Comparison of ENCODE assay signal across 29 cellular contexts in genomic region chr9:93823245-93824072, GRCh38.
"Had no signal": no experiment of that assay in that cellular context is flagged by ENCODE, and none has a peak within 500 bp of the region (broad histone marks: within the 10 kb centered on the region; RNA-seq: fewer than 3 reads in every experiment).

No MANE protein-coding gene starts in this region.

- H3K9me3 ChIP-seq: adrenal gland, body of pancreas, lower lobe of right lung, right lobe of liver, thoracic aorta, vagina had no signal

- H3K27me3 ChIP-seq: body of pancreas, vagina had no signal

- H3K9ac ChIP-seq: neural progenitor cell had no signal

- H3K4me1 ChIP-seq: adrenal gland had no signal

- H3K4me3 ChIP-seq: adrenal gland, body of pancreas, coronary artery, dorsolateral prefrontal cortex, lower lobe of right lung, neural progenitor cell, right lobe of liver, thoracic aorta, vagina had no signal

- H3K27ac ChIP-seq: adrenal gland, body of pancreas, coronary artery, dorsolateral prefrontal cortex, lower lobe of right lung, neural progenitor cell, right lobe of liver, thoracic aorta, vagina, VCaP had no signal

- H3K4me3 Mint-ChIP-seq: activated naive CD4-positive, alpha-beta T cell treated with anti-CD3 and anti-CD28 coated beads for 36 hours; activated naive CD8-positive, alpha-beta T cell treated with anti-CD3 and anti-CD28 coated beads for 36 hours; activated T-helper 1 cell treated with anti-CD3 and anti-CD28 coated beads, Interleukin-12 subunit alpha, Interleukin-12 subunit beta, Interleukin-2, Interleukin-4 antibody, amounts not matched to agents 30 ng/mL and 10 ng/mL and 1 ng/mL, durations not matched to agents 14 hours and 24 hours and 36 hours; immature natural killer cell; natural killer cell; neural progenitor cell; stimulated activated naive CD8-positive, alpha-beta T cell treated with anti-CD3 and anti-CD28 coated beads, Interleukin-15, Interleukin-2, amounts not matched to agents 100 ng/mL and 50 ng/mL, for 24 hours; T-helper 2 cell treated with Interferon-gamma antibody and Interleukin-4, amounts not matched to agents 5 μg/mL and 100 μg/mL, for 36 hours; type B pancreatic cell had no signal

- H3K36me3 ChIP-seq: adrenal gland, lower lobe of right lung, neural progenitor cell, right lobe of liver, thoracic aorta, vagina had no signal

- H3K36me3 Mint-ChIP-seq: activated naive CD8-positive, alpha-beta T cell treated with anti-CD3 and anti-CD28 coated beads for 36 hours; immature natural killer cell; natural killer cell; neural progenitor cell; type B pancreatic cell had no signal

- H3K9me3 Mint-ChIP-seq: activated naive CD4-positive, alpha-beta T cell treated with anti-CD3 and anti-CD28 coated beads for 36 hours; activated naive CD8-positive, alpha-beta T cell treated with anti-CD3 and anti-CD28 coated beads for 36 hours; activated T-helper 1 cell treated with anti-CD3 and anti-CD28 coated beads, Interleukin-12 subunit alpha, Interleukin-12 subunit beta, Interleukin-2, Interleukin-4 antibody, amounts not matched to agents 30 ng/mL and 10 ng/mL and 1 ng/mL, durations not matched to agents 14 hours and 24 hours and 36 hours; natural killer cell; stimulated activated naive CD8-positive, alpha-beta T cell treated with anti-CD3 and anti-CD28 coated beads, Interleukin-15, Interleukin-2, amounts not matched to agents 100 ng/mL and 50 ng/mL, for 24 hours; T-helper 2 cell treated with Interferon-gamma antibody and Interleukin-4, amounts not matched to agents 5 μg/mL and 100 μg/mL, for 36 hours; type B pancreatic cell had no signal

- ATAC-seq: body of pancreas, lower lobe of right lung, natural killer cell, right lobe of liver had no signal

- H2AFZ ChIP-seq: neural progenitor cell had no signal

- DNase-seq: activated CD4-positive, alpha-beta T cell treated with anti-CD3 and anti-CD28 coated beads for 4 hours; activated CD4-positive, alpha-beta T cell treated with anti-CD3 and anti-CD28 coated beads, Interleukin-2, amount 50 U/mL, for 4 hours; activated CD8-positive, alpha-beta memory T cell treated with anti-CD3 and anti-CD28 coated beads for 24 hours; activated naive CD4-positive, alpha-beta T cell treated with anti-CD3 and anti-CD28 coated beads for 36 hours; activated naive CD8-positive, alpha-beta T cell treated with anti-CD3 and anti-CD28 coated beads for 36 hours; activated T-cell treated with anti-CD3 and anti-CD28 coated beads, Interleukin-2, amount 50 U/mL, for 1 hour; adrenal gland; body of pancreas; dorsolateral prefrontal cortex; effector memory CD4-positive, alpha-beta T cell; erythroblast; hippocampal formation; immature natural killer cell; kidney; lower lobe of right lung; mesendoderm; natural killer cell; right lobe of liver; stimulated activated CD4-positive, alpha-beta T cell treated with anti-CD3 and anti-CD28 coated beads, Interleukin-2, amount 100 ng/mL, for 48 hours; T-helper 1 cell had no signal

- H3K4me1 Mint-ChIP-seq: neural progenitor cell had no signal

- H3K27ac Mint-ChIP-seq: activated naive CD4-positive, alpha-beta T cell treated with anti-CD3 and anti-CD28 coated beads for 36 hours; activated naive CD8-positive, alpha-beta T cell treated with anti-CD3 and anti-CD28 coated beads for 36 hours; activated T-helper 1 cell treated with anti-CD3 and anti-CD28 coated beads, Interleukin-12 subunit alpha, Interleukin-12 subunit beta, Interleukin-2, Interleukin-4 antibody, amounts not matched to agents 30 ng/mL and 10 ng/mL and 1 ng/mL, durations not matched to agents 14 hours and 24 hours and 36 hours; immature natural killer cell; natural killer cell; neural progenitor cell; stimulated activated naive CD8-positive, alpha-beta T cell treated with anti-CD3 and anti-CD28 coated beads, Interleukin-15, Interleukin-2, amounts not matched to agents 100 ng/mL and 50 ng/mL, for 24 hours; T-helper 2 cell treated with Interferon-gamma antibody and Interleukin-4, amounts not matched to agents 5 μg/mL and 100 μg/mL, for 36 hours; type B pancreatic cell had no signal

- H3K4me2 ChIP-seq: neural progenitor cell had no signal
